ENCODE assay signal across 6 cellular contexts in genomic region chr9:137118092-137118603, GRCh38. TPM values are rescaled to one million over a fixed set of nuclear protein-coding genes. Genes with fewer than 3 reads are reported as not detected.
"Had no signal": no experiment of that assay in that cellular context is flagged by ENCODE, and none has a peak within 500 bp of the region (broad histone marks: within the 10 kb centered on the region; RNA-seq: fewer than 3 reads in every experiment).

No MANE protein-coding gene starts in this region.

RNA-seq across cellular contexts. Expression of gene GRIN1, which starts 20.8 kb away (rescaled TPM):
- total RNA-seq: activated CD4-positive, alpha-beta T cell treated with anti-CD3 and anti-CD28 coated beads, Interleukin-2, amount 10 ng/mL, durations not matched to agents 24 days and 14 days; activated CD8-positive, alpha-beta T cell treated with anti-CD3 and anti-CD28 coated beads for 36 hours; activated naive CD8-positive, alpha-beta T cell treated with anti-CD3 and anti-CD28 coated beads for 36 hours; aorta; NCI-H460; RPMI7951 had no signal
- polyA plus RNA-seq: aorta had no signal
